ENCODE assay signal across 14 cellular contexts in the genomic region with DNA sequence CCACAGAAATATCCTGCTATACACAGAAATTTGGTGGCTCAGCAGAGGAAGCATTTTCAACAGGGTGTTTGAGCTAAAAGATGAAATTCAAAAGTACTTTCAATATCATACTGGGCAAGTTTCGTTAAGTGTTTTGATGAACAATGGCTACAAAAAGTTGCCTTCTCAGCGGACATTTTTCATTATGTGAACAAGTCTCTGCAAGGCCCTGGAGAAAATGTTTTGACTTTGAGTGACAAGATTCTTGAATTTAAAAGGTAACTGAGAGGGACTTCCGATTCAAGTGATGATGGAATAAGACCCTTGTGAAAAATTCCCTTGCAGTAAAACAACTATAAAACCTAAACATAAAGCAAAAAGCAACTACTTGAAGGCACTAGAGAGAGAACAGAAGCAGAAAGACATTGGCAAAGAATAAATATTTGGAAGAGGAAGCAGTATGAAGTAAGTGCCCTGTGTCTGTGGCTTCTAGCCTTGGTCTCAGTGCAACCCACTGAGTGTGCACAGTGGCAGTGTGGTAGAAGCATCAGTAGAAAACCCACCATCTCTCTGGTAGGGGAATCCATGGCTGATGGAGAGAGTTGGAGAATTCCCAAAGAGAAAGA.
A peak's percentile ranks its signal among the peaks of the same experiment; 100 is the strongest.
DNase-seq lines count a peak whose midpoint lies in the region; ATAC-seq, FAIRE-seq and TF ChIP-seq lines count a peak whose summit lies in the region.
"Had no signal": no experiment of that assay in that cellular context is flagged by ENCODE, and none has a peak within 500 bp of the region (broad histone marks: within the 10 kb centered on the region; RNA-seq: fewer than 3 reads in every experiment).

No MANE protein-coding gene starts in this region.

- TF ChIP-seq CTCF in OCI-LY3 (IDR thresholded peaks at IDR 0.05; ENCODE audit: low read depth, low read length): no peak
- TF ChIP-seq CTCF in bronchial epithelial cell (IDR thresholded peaks at IDR 0.05; ENCODE audit: insufficient read depth, low read length, severe bottlenecking): no peak

- H3K4me1 ChIP-seq in BLaER1 treated with 17β-estradiol and CSF1 and Interleukin-3, amounts not matched to agents 10 nM and 100 nM: peaks cover 16 to 80% (median 36%) of the 10 kb centered on the region in 10 experiments
- H3K4me1 ChIP-seq in OCI-LY3 (ENCODE audit: low read length): peaks cover 36% of the 10 kb centered on the region
- H3K4me1 ChIP-seq: tibial artery had no signal

- peak overlapping the region; percentile 70 to 100 (median 81) for H3K27ac ChIP-seq in BLaER1 treated with 17β-estradiol and CSF1 and Interleukin-3, amounts not matched to agents 10 nM and 100 nM
- H3K27ac ChIP-seq in OCI-LY3 (ENCODE audit: low read length): peak overlapping the region; percentile 26
- H3K27ac ChIP-seq: tibial artery had no signal

- no peak overlapping the region for H2AFZ ChIP-seq in OCI-LY3 (ENCODE audit: low read depth, low read length)

- H3K79me2 ChIP-seq in OCI-LY3 (ENCODE audit: low read length): no peaks in the 10 kb centered on the region

- peak overlapping the region in 10 of 11 experiments; percentile 7 to 98 (median 60); a peak in 16 of 22 replicates for H3K9ac ChIP-seq in BLaER1 treated with 17β-estradiol and CSF1 and Interleukin-3, amounts not matched to agents 10 nM and 100 nM
- H3K9ac ChIP-seq in OCI-LY3 (ENCODE audit: low read length): no peak overlapping the region

- H3K9me3 ChIP-seq in BLaER1 treated with 17β-estradiol and CSF1 and Interleukin-3, amounts not matched to agents 10 nM and 100 nM (replicated peaks in 1 of 11): peaks cover 24 to 72% (median 35%) of the 10 kb centered on the region in 11 experiments
- peaks cover 7% of the 10 kb centered on the region for H3K9me3 ChIP-seq in OCI-LY3 (ENCODE audit: insufficient read depth, low read length)

- H4K20me1 ChIP-seq in BLaER1 treated with 17β-estradiol and CSF1 and Interleukin-3, amounts not matched to agents 10 nM and 100 nM: no peaks in the 10 kb centered on the region
- no peaks in the 10 kb centered on the region for H4K20me1 ChIP-seq in OCI-LY3 (ENCODE audit: insufficient read depth, low read length)

- no peak overlapping the region for H3K4me3 ChIP-seq in BLaER1 treated with 17β-estradiol and CSF1 and Interleukin-3, amounts not matched to agents 10 nM and 100 nM
- H3K4me3 ChIP-seq in OCI-LY3 (ENCODE audit: low read length) (peak overlapping the region; percentile 29), bronchial epithelial cell (ENCODE audit: low read depth, low read length) (no peak overlapping the region)
- H3K4me3 ChIP-seq: tibial artery had no signal

- no peak for FAIRE-seq in bronchial epithelial cell (lab: Jason Lieb, UNC)
- FAIRE-seq: kidney had no signal

- ATAC-seq in GM18907 (IDR thresholded peaks at IDR 0.05; ENCODE audit: unreplicated experiment): peak; percentile 32
- ATAC-seq in HG02571 (IDR thresholded peaks at IDR 0.05; ENCODE audit: unreplicated experiment): no peak
- ATAC-seq in GM21786 (IDR thresholded peaks at IDR 0.05; ENCODE audit: unreplicated experiment): no peak
- ATAC-seq: Panc1 had no signal

- H3K36me3 ChIP-seq in BLaER1 treated with 17β-estradiol and CSF1 and Interleukin-3, amounts not matched to agents 10 nM and 100 nM: peaks cover 0 to 16% (median 0%) of the 10 kb centered on the region in 11 experiments; a peak in 6 of 22 replicates
- H3K36me3 ChIP-seq in OCI-LY3 (replicated peaks; ENCODE audit: low read depth, low read length) (peaks cover 15% of the 10 kb centered on the region), bronchial epithelial cell (ENCODE audit: control insufficient read depth, insufficient read depth, low read length) (no peaks in the 10 kb centered on the region)
- H3K36me3 ChIP-seq: tibial artery had no signal

- no peaks in the 10 kb centered on the region for H3K27me3 ChIP-seq in BLaER1 treated with 17β-estradiol and CSF1 and Interleukin-3, amounts not matched to agents 10 nM and 100 nM
- H3K27me3 ChIP-seq in OCI-LY3 (ENCODE audit: low read depth, low read length) (peaks cover 5% of the 10 kb centered on the region; the same call in 1 of the 2 replicates), bronchial epithelial cell (ENCODE audit: control insufficient read depth, insufficient read depth, low read length) (no peaks in the 10 kb centered on the region)
- H3K27me3 ChIP-seq: tibial artery had no signal

- H3K4me2 ChIP-seq in BLaER1 treated with 17β-estradiol and CSF1 and Interleukin-3, amounts not matched to agents 10 nM and 100 nM: peak overlapping the region in 9 of 11 experiments; percentile 3 to 76 (median 57); a peak in 17 of 22 replicates
- H3K4me2 ChIP-seq in OCI-LY3 (ENCODE audit: low read length): peak overlapping the region; percentile 75

- DNase-seq in bronchial epithelial cell (ENCODE audit: low read depth) (peak; percentile 27), H4 (ENCODE audit: low spot score) (no peak)
- DNase-seq in stimulated activated CD4-positive, alpha-beta T cell treated with anti-CD3 and anti-CD28 coated beads, Interleukin-12 subunit alpha, Interleukin-12 subunit beta, amount 100 ng/mL, for 4 hours: no peak
- DNase-seq: aorta, COR-L47, kidney, NCI-H1417, tibial artery had no signal
